15 cellular contexts compared by ENCODE assay signal in genomic region chr3:46996689-46997452, GRCh38. TPM values are rescaled to one million over a fixed set of nuclear protein-coding genes. Genes with fewer than 3 reads are reported as not detected.
DNase-seq lines count a peak whose midpoint lies in the region; ATAC-seq and TF ChIP-seq lines count a peak whose summit lies in the region.
"Had no signal": no experiment of that assay in that cellular context is flagged by ENCODE, and none has a peak within 500 bp of the region (broad histone marks: within the 10 kb centered on the region; RNA-seq: fewer than 3 reads in every experiment).

No MANE protein-coding gene starts in this region.

- H3K36me3 ChIP-seq in left ventricle myocardium inferior = peaks cover 32% of the 10 kb centered on the region
- H3K36me3 ChIP-seq in aorta (ENCODE audit: control insufficient read depth in 1 of 2, insufficient read depth in 2 of 2, low read length in 1 of 2) = no peaks in the 10 kb centered on the region
- H3K36me3 ChIP-seq: SJSA1 had no signal

- TF ChIP-seq CTCF in left ventricle myocardium inferior (IDR thresholded peaks at IDR 0.05; ENCODE audit: borderline replicate concordance) = no peak
- no peak for TF ChIP-seq CTCF in nephron progenitor cell (IDR thresholded peaks at IDR 0.05)

- peaks cover 28% of the 10 kb centered on the region for H3K4me1 Mint-ChIP-seq in T-helper 17 cell
- peaks cover 32 to 34% of the 10 kb centered on the region in 2 donors for H3K4me1 Mint-ChIP-seq in immature natural killer cell
- H3K4me1 Mint-ChIP-seq in nephron progenitor cell = peaks cover 15% of the 10 kb centered on the region

- no peaks in the 10 kb centered on the region for H3K27me3 ChIP-seq in left ventricle myocardium inferior (ENCODE audit: low read depth)
- H3K27me3 ChIP-seq in aorta (ENCODE audit: control insufficient read depth in 1 of 2, insufficient read depth in 2 of 2, low read length in 1 of 2) = no peaks in the 10 kb centered on the region
- H3K27me3 ChIP-seq: right atrium auricular region, SJSA1, testis had no signal

- H3K4me3 ChIP-seq in left ventricle myocardium inferior (no peak overlapping the region), aorta (ENCODE audit: low read length in 2 of 2) (no peak overlapping the region)
- H3K4me3 ChIP-seq: right atrium auricular region, SJSA1, testis had no signal

- 73 to 74% methylated on average over 12 of the region's 12 CpGs for WGBS in aorta, 2 donors

- no peaks in the 10 kb centered on the region for H3K9me3 Mint-ChIP-seq in immature natural killer cell
- no peaks in the 10 kb centered on the region for H3K9me3 Mint-ChIP-seq in nephron progenitor cell

- peaks cover 2% of the 10 kb centered on the region for H3K36me3 Mint-ChIP-seq in T-helper 17 cell (ENCODE audit: low read depth)
- H3K36me3 Mint-ChIP-seq in immature natural killer cell = peaks cover 0 to 38% (median 3%) of the 10 kb centered on the region in 3 donors
- H3K36me3 Mint-ChIP-seq in nephron progenitor cell (ENCODE audit: low read depth) = no peaks in the 10 kb centered on the region

- H3K27ac Mint-ChIP-seq in T-helper 17 cell (peak overlapping the region; percentile 80), immature natural killer cell (peak overlapping the region in 5 of 6 donors; percentile 48 to 87 (median 82)), nephron progenitor cell (no peak overlapping the region)

- ATAC-seq in Right ventricle myocardium superior (ENCODE audit: poor library complexity) (no peak), T-helper 17 cell (no peak), aorta (ENCODE audit: low FRiP score) (no peak), GM19351 (IDR thresholded peaks at IDR 0.05; ENCODE audit: unreplicated experiment) (no peak)
- ATAC-seq: esophagus mucosa had no signal

- peak; percentile 20 for DNase-seq in Right ventricle myocardium superior
- DNase-seq in left ventricle myocardium inferior = no peak
- no peak for DNase-seq in T-helper 17 cell
- no peak for DNase-seq in immature natural killer cell
- DNase-seq in aorta = peak; percentile 35 to 67
- DNase-seq in nephron progenitor cell = no peak
- DNase-seq: activated gamma-delta T cell; NCI-H187 treated with DMSO at 0.1 percent for 48 hours; NCI-H524; stimulated activated CD4-positive, alpha-beta T cell treated with anti-CD3 and anti-CD28 coated beads, Interleukin-2, amount 100 ng/mL, for 48 hours; testis had no signal

- no peaks in the 10 kb centered on the region for H3K4me1 ChIP-seq in left ventricle myocardium inferior
- no peaks in the 10 kb centered on the region for H3K4me1 ChIP-seq in aorta (ENCODE audit: control insufficient read depth in 1 of 2, insufficient read depth in 2 of 2, low read length in 2 of 2)
- H3K4me1 ChIP-seq: right atrium auricular region, testis had no signal

- H3K4me3 Mint-ChIP-seq in T-helper 17 cell = peak overlapping the region; percentile 43
- peak overlapping the region in 1 of 5 donors; percentile 23 for H3K4me3 Mint-ChIP-seq in immature natural killer cell
- no peak overlapping the region for H3K4me3 Mint-ChIP-seq in nephron progenitor cell

- no peaks in the 10 kb centered on the region for H3K27me3 Mint-ChIP-seq in T-helper 17 cell
- peaks cover 0 to 6% (median 2%) of the 10 kb centered on the region in 3 donors for H3K27me3 Mint-ChIP-seq in immature natural killer cell (ENCODE audit: low read depth in 3 of 3)
- H3K27me3 Mint-ChIP-seq in nephron progenitor cell (ENCODE audit: low read depth, poor library complexity) = no peaks in the 10 kb centered on the region

- no peak overlapping the region for H3K27ac ChIP-seq in left ventricle myocardium inferior (replicated peaks)
- H3K27ac ChIP-seq in aorta (ENCODE audit: low read depth in 1 of 2, low read length in 2 of 2) = no peak overlapping the region
- H3K27ac ChIP-seq: right atrium auricular region, SJSA1, testis had no signal

- H3K9me3 ChIP-seq in left ventricle myocardium inferior (replicated peaks) = no peaks in the 10 kb centered on the region
- no peaks in the 10 kb centered on the region for H3K9me3 ChIP-seq in T-helper 17 cell (ENCODE audit: control insufficient read depth, low read length, poor library complexity, severe bottlenecking)
- H3K9me3 ChIP-seq in aorta (ENCODE audit: control insufficient read depth, low read length) = no peaks in the 10 kb centered on the region
- H3K9me3 ChIP-seq: right atrium auricular region, SJSA1, testis had no signal

- intact Hi-C loops in Right ventricle myocardium superior (cut with DNase I) = loop anchor here (2.0 kb wide), 1 partner anchor 74 kb away; no protein-coding TSS in a partner anchor
- intact Hi-C loops in left ventricle myocardium inferior (cut with micrococcal nuclease) = loop anchor here (5.0 kb wide), 1 partner anchor 75 kb away; no protein-coding TSS in a partner anchor
- intact Hi-C loops in aorta (cut with DNase I) = no loop called here

RNA-seq across cellular contexts. Expression of gene NBEAL2, which starts 17.4 kb away (rescaled TPM):
- total RNA-seq in Right ventricle myocardium superior (11.7 TPM), left ventricle myocardium inferior (12.6 TPM), T-helper 17 cell (100 to 1,000 TPM; 285 to 303 TPM), aorta (10 to 100 TPM; 26.2 to 45.8 TPM)
- polyA plus RNA-seq in immature natural killer cell (10 to 100 TPM in 1 of 3 donors, 1 to 10 TPM in 2; 7.9 to 28.4 (median 9.9) TPM), aorta (10 to 100 TPM in 1 of 2 donors, 1 to 10 TPM in 1; 6.3 to 55.8 TPM)

RNA-seq across cellular contexts. Expression of gene CCDC12, which starts 20.3 kb away (rescaled TPM):
- total RNA-seq in Right ventricle myocardium superior (29.2 TPM), left ventricle myocardium inferior (31.0 TPM), T-helper 17 cell (10 to 100 TPM; 67.6 to 75.8 TPM), aorta (10 to 100 TPM; 30.5 to 35.9 TPM)
- polyA plus RNA-seq in immature natural killer cell (100 to 1,000 TPM; 114 to 174 (median 129) TPM), aorta (10 to 100 TPM; 43.5 to 46.5 TPM)

Comparison
In these comparisons a context has a peak if more than half of its experiments do, and no peak if none do; other contexts are left out.
1. DNase-seq: peak in Right ventricle myocardium superior (single experiment) and aorta (2 of 2); none in left ventricle myocardium inferior (single experiment), T-helper 17 cell (0 of 3), immature natural killer cell (0 of 3) and nephron progenitor cell (single experiment).
2. RNA of gene NBEAL2, which starts 17.4 kb away (total RNA-seq): 285 to 303 TPM in T-helper 17 cell; 26.2 to 45.8 TPM in aorta, 12.6 TPM in left ventricle myocardium inferior (single experiment) and 11.7 TPM in Right ventricle myocardium superior (single experiment); every median in the first group is over 4 times any median in the second.
3. intact Hi-C loops: an anchor here in Right ventricle myocardium superior (2.0 kb wide) and left ventricle myocardium inferior (5.0 kb wide); none called in aorta.